28 cellular contexts compared by ENCODE assay signal in genomic region chr12:86950043-86950838, GRCh38.
DNase-seq lines count a peak whose midpoint lies in the region; ATAC-seq, FAIRE-seq and TF ChIP-seq lines count a peak whose summit lies in the region.
"Had no signal": no experiment of that assay in that cellular context is flagged by ENCODE, and none has a peak within 500 bp of the region (broad histone marks: within the 10 kb centered on the region; RNA-seq: fewer than 3 reads in every experiment).

No MANE protein-coding gene starts in this region.

- H3K4me3 ChIP-seq in HepG2 (replicated peaks in 1 of 3; ENCODE audit: insufficient read depth in 1 of 3, low read depth in 2 of 3, low read length in 3 of 3) (no peak overlapping the region), right lobe of liver (no peak overlapping the region), adipocyte (ENCODE audit: low read length) (no peak overlapping the region)
- H3K4me3 ChIP-seq: lung, prostate gland, SJSA1, smooth muscle cell, tibial artery had no signal

- no peaks in the 10 kb centered on the region for H3K79me2 ChIP-seq in HepG2 (ENCODE audit: insufficient read depth, low read length)

- H2AFZ ChIP-seq in HepG2 (ENCODE audit: low read length): no peak overlapping the region

- TF ChIP-seq EP300 in HepG2 (IDR thresholded peaks at IDR 0.05; ENCODE audit: low read depth in 2 of 2, low read length in 2 of 2) (no peak), HepG2 (CRISPR knock-in tag; IDR thresholded peaks at IDR 0.05; ENCODE audit: borderline replicate concordance) (no peak)

- TF ChIP-seq CTCF in HepG2 (CRISPR knock-in tag; IDR thresholded peaks at IDR 0.05): no peak
- no peak for TF ChIP-seq CTCF in right lobe of liver (IDR thresholded peaks at IDR 0.05)

- H3K9ac ChIP-seq in HepG2 (ENCODE audit: insufficient read depth, low read depth, low read length): no peak overlapping the region
- no peak overlapping the region for H3K9ac ChIP-seq in adipocyte (ENCODE audit: low read length)

- TF ChIP-seq RAD21 in HepG2 (CRISPR knock-in tag; IDR thresholded peaks at IDR 0.05): no peak

- TF ChIP-seq POLR2A in HepG2 (IDR thresholded peaks at IDR 0.05; ENCODE audit: insufficient read depth in 1 of 2, low read depth in 2 of 2, low read length in 2 of 2) (no peak), right lobe of liver (IDR thresholded peaks at IDR 0.05) (no peak)

- ATAC-seq in HepG2 (no peak), right lobe of liver (no peak), HG03520 (IDR thresholded peaks at IDR 0.05; ENCODE audit: unreplicated experiment) (no peak), GM18907 (IDR thresholded peaks at IDR 0.05; ENCODE audit: unreplicated experiment) (no peak), HG02610 (IDR thresholded peaks at IDR 0.05; ENCODE audit: unreplicated experiment) (no peak), HG03354 (IDR thresholded peaks at IDR 0.05; ENCODE audit: poor library complexity, severe bottlenecking, unreplicated experiment) (no peak)
- ATAC-seq: activated naive CD8-positive, alpha-beta T cell treated with anti-CD3 and anti-CD28 coated beads, Interleukin-2, amount 50 U/mL, for 24 hours; CD8-positive, alpha-beta T cell; foreskin keratinocyte; T-helper 17 cell had no signal

- H3K36me3 ChIP-seq in HepG2 (replicated peaks in 1 of 2; ENCODE audit: control insufficient read depth in 1 of 2, insufficient read depth in 2 of 2, low read length in 2 of 2) (no peaks in the 10 kb centered on the region), right lobe of liver (no peaks in the 10 kb centered on the region), adipocyte (ENCODE audit: control insufficient read depth, insufficient read depth, low read length, severe bottlenecking) (no peaks in the 10 kb centered on the region)
- H3K36me3 ChIP-seq: prostate gland, SJSA1, tibial artery had no signal

- in situ Hi-C loops in HepG2 (cut with HindIII; ENCODE audit: extremely low pct_ligation_motif_present, low pct_unique_long_range_greater_than_20kb): no loop called here

- WGBS in HepG2 (ENCODE audit: low lambda C conversion rate): 48% methylated on average over 4 of the region's 4 CpGs
- 62% methylated on average over 4 of the region's 4 CpGs for WGBS in right lobe of liver (ENCODE audit: insufficient coverage, low coverage, low lambda C conversion rate, missing lambda C conversion rate)

- DNase-seq in HepG2 (ENCODE audit: low spot score): no peak
- no peak for DNase-seq in right lobe of liver
- peak; percentile 77 for DNase-seq in NCI-H2029 (lab: John Stamatoyannopoulos, UW)
- DNase-seq in adipocyte (ENCODE audit: low read depth): peak; percentile 55
- DNase-seq: activated B cell treated with CpG ODN at 0.5 μM for 24 hours; activated CD4-positive, alpha-beta memory T cell treated with anti-CD3 and anti-CD28 coated beads for 36 hours; activated effector memory CD4-positive, alpha-beta T cell treated with anti-CD3 and anti-CD28 coated beads, Interleukin-2, amount 50 U/mL, for 16 hours; activated naive CD8-positive, alpha-beta T cell treated with anti-CD3 and anti-CD28 coated beads, Interleukin-2, amount 50 U/mL, for 24 hours; CD8-positive, alpha-beta T cell; dermis blood vessel endothelial cell; DMS79; foreskin keratinocyte; hippocampal formation; NCI-H1436; NCI-H524 treated with DMSO at 0.1 percent for 48 hours; stimulated activated CD4-positive, alpha-beta T cell treated with anti-CD3 and anti-CD28 coated beads, Interleukin-2, amount 100 ng/mL, for 48 hours; T-helper 17 cell; tibial artery had no signal

- CTCF ChIA-PET in HepG2 (lab: Yijun Ruan, JAX; ENCODE audit: low intra/inter-chr PET ratio, low total read pairs): no interaction called here

- FAIRE-seq in HepG2 (lab: Jason Lieb, UNC): no peak
- FAIRE-seq: H1, islet of Langerhans had no signal

- no peak overlapping the region for H3K4me2 ChIP-seq in HepG2 (ENCODE audit: low read depth, low read length)
- H3K4me2 ChIP-seq: smooth muscle cell had no signal

- intact Hi-C loops in HepG2 (cut with micrococcal nuclease; ENCODE audit: unreplicated experiment) (no loop called here), right lobe of liver (cut with DNase I) (no loop called here)

- H3K4me1 ChIP-seq in HepG2 (ENCODE audit: insufficient read depth, low read length) (no peaks in the 10 kb centered on the region), right lobe of liver (no peaks in the 10 kb centered on the region), adipocyte (ENCODE audit: control insufficient read depth, insufficient read depth, low read length) (no peaks in the 10 kb centered on the region)
- H3K4me1 ChIP-seq: foreskin keratinocyte, prostate gland, SJSA1, tibial artery had no signal

- POLR2A ChIA-PET in HepG2 (lab: Yijun Ruan, JAX): no interaction called here

- H3K27ac ChIP-seq in HepG2 (ENCODE audit: extremely low read length, insufficient read depth, low read length): no peak overlapping the region
- no peak overlapping the region for H3K27ac ChIP-seq in right lobe of liver
- H3K27ac ChIP-seq: foreskin keratinocyte, prostate gland, SJSA1, tibial artery had no signal

- no TSS peak for BruUV-seq in HepG2 (replicated peaks; lab: Mats Ljungman, UMichigan)

- no peaks in the 10 kb centered on the region for H4K20me1 ChIP-seq in HepG2 (ENCODE audit: insufficient read depth, low read length)

- H3K9me3 ChIP-seq in HepG2 (ENCODE audit: low read length) (peaks cover 8% of the 10 kb centered on the region; the same call in 1 of the 2 replicates), right lobe of liver (peaks cover 0 to 6% (median 0%) of the 10 kb centered on the region in 4 donors), adipocyte (ENCODE audit: control insufficient read depth, low read length) (no peaks in the 10 kb centered on the region)
- H3K9me3 ChIP-seq: prostate gland, SJSA1, tibial artery had no signal

- no peaks in the 10 kb centered on the region for H3K27me3 ChIP-seq in HepG2 (ENCODE audit: control insufficient read depth in 1 of 2, insufficient read depth in 2 of 2, low read length in 2 of 2)
- no peaks in the 10 kb centered on the region for H3K27me3 ChIP-seq in right lobe of liver
- no peaks in the 10 kb centered on the region for H3K27me3 ChIP-seq in adipocyte (replicated peaks; ENCODE audit: control insufficient read depth, insufficient read depth, low read length)
- H3K27me3 ChIP-seq: foreskin keratinocyte, SJSA1, tibial artery had no signal

TF ChIP-seq in HepG2, 621 proteins besides CTCF, POLR2A, EP300 and RAD21:
- TF ChIP-seq CEBPB (IDR thresholded peaks at IDR 0.05; ENCODE audit: borderline replicate concordance, low read depth, low read length) (peak; percentile 18; the same call in 1 of the 2 replicates), ESRRA (CRISPR knock-in tag; IDR thresholded peaks at IDR 0.05; ENCODE audit: low read depth) (no peak)

Comparison
In these comparisons a context has a peak if more than half of its experiments do, and no peak if none do; other contexts are left out.
1. DNase-seq: peak in NCI-H2029 (single experiment) and adipocyte (single experiment); none in HepG2 (single experiment) and right lobe of liver (0 of 3).